In genomic region chr9:137295313-137296213, GRCh38 we compare ENCODE assay signal across 8 cellular contexts. TPM values are rescaled to one million over a fixed set of nuclear protein-coding genes. Genes with fewer than 3 reads are reported as not detected.
A peak's percentile ranks its signal among the peaks of the same experiment; 100 is the strongest.
DNase-seq lines count a peak whose midpoint lies in the region; ATAC-seq and TF ChIP-seq lines count a peak whose summit lies in the region.

No MANE protein-coding gene starts in this region.

- ATAC-seq in HG03097 (IDR thresholded peaks at IDR 0.05; ENCODE audit: low FRiP score, unreplicated experiment): no peak

- H3K4me3 ChIP-seq in esophagus squamous epithelium: peak overlapping the region; percentile 29 to 71 (median 50)
- H3K4me3 ChIP-seq in osteoblast (ENCODE audit: insufficient read depth, low read length): no peak overlapping the region

- H3K27ac ChIP-seq in esophagus squamous epithelium (peak overlapping the region; percentile 56 to 85 (median 76)), osteoblast (ENCODE audit: low read depth, low read length) (no peak overlapping the region)

- peak overlapping the region; percentile 51 for H3K4me2 ChIP-seq in osteoblast (ENCODE audit: insufficient read depth, low read length)

- no peaks in the 10 kb centered on the region for H3K79me2 ChIP-seq in osteoblast (ENCODE audit: insufficient read depth, low read length)

- H3K4me1 ChIP-seq in esophagus squamous epithelium: peaks cover 29 to 71% (median 32%) of the 10 kb centered on the region in 3 donors
- peaks cover 4% of the 10 kb centered on the region for H3K4me1 ChIP-seq in osteoblast (ENCODE audit: insufficient read depth, low read length)

- DNase-seq in NCI-H1105 (lab: John Stamatoyannopoulos, UW) (peak; percentile 44), NCI-H1105 treated with DMSO at 0.1 percent for 48 hours (lab: John Stamatoyannopoulos, UW) (no peak), HuH-7.5 (ENCODE audit: low spot score) (peak; percentile 95), esophagus squamous epithelium (lab: John Stamatoyannopoulos, UW) (no peak), osteoblast (ENCODE audit: insufficient read length, low spot score, missing footprints) (peak; percentile 99), hippocampal formation (lab: John Stamatoyannopoulos, UW) (no peak)
- DNase-seq in activated CD8-positive, alpha-beta memory T cell treated with anti-CD3 and anti-CD28 coated beads, Interleukin-2, amount 50 U/mL, for 48 hours: peak; percentile 84

- TF ChIP-seq CTCF in esophagus squamous epithelium (IDR thresholded peaks at IDR 0.05) (peak; percentile 9 to 94 (median 84)), osteoblast (IDR thresholded peaks at IDR 0.05; ENCODE audit: extremely low read depth, low read depth, low read length) (peak; percentile 14)

- peaks cover 0 to 7% (median 5%) of the 10 kb centered on the region in 3 donors for H3K9me3 ChIP-seq in esophagus squamous epithelium
- H3K9me3 ChIP-seq in osteoblast (ENCODE audit: low read depth, low read length): peaks cover 3% of the 10 kb centered on the region

- TF ChIP-seq POLR2A in esophagus squamous epithelium (IDR thresholded peaks at IDR 0.05): no peak

- H3K27me3 ChIP-seq in esophagus squamous epithelium (peaks cover 0 to 86% (median 4%) of the 10 kb centered on the region in 4 donors), osteoblast (ENCODE audit: insufficient read depth, low read length) (peaks cover 51% of the 10 kb centered on the region)

- no CpG with 5 or more reads among the region's 120 CpGs for WGBS in esophagus squamous epithelium, 2 donors

- H2AFZ ChIP-seq in osteoblast (ENCODE audit: low read length): no peak overlapping the region

- H3K36me3 ChIP-seq in esophagus squamous epithelium (peaks cover 0 to 15% (median 0%) of the 10 kb centered on the region in 3 donors), osteoblast (ENCODE audit: insufficient read depth, low read length) (no peaks in the 10 kb centered on the region)

- intact Hi-C loops in esophagus squamous epithelium (cut with DNase I): loop anchor here (5.0 to 10.0 kb wide), 2 partner anchors 112 to 139 kb away; no protein-coding TSS in a partner anchor

- H4K20me1 ChIP-seq in osteoblast (ENCODE audit: insufficient read depth, low read length): peaks cover 3% of the 10 kb centered on the region

RNA-seq across cellular contexts. Expression of gene NRARP, which starts 6.5 kb away (rescaled TPM):
- total RNA-seq in esophagus squamous epithelium (10 to 100 TPM; 19.6 to 33.9 (median 27.5) TPM), osteoblast (under 0.01 TPM in 2 replicates)

RNA-seq across cellular contexts. Expression of gene TOR4A, which starts 18.0 kb away (rescaled TPM):
- total RNA-seq in esophagus squamous epithelium: 10 to 100 TPM in 3 of 4 donors, 1 to 10 TPM in 1; 8.8 to 17.5 (median 13.5) TPM
- total RNA-seq in osteoblast: 0.29 and 2.5 TPM in 2 replicates

RNA-seq across cellular contexts. Expression of gene NELFB, which starts 40.4 kb away (rescaled TPM):
- 10 to 100 TPM; 26.1 to 41.4 (median 35.2) TPM for total RNA-seq in esophagus squamous epithelium
- total RNA-seq in osteoblast: 46.0 and 47.4 TPM in 2 replicates

RNA-seq across cellular contexts. Expression of gene STPG3, which starts 44.5 kb away (rescaled TPM):
- not detected for total RNA-seq in esophagus squamous epithelium
- 0.36 TPM in 1 of 2 replicates, not detected in the other for total RNA-seq in osteoblast

RNA-seq across cellular contexts. Expression of gene TUBB4B, which starts 54.5 kb away (rescaled TPM):
- total RNA-seq in esophagus squamous epithelium (100 to 1,000 TPM; 367 to 753 (median 540) TPM), osteoblast (67.7 and 74.0 TPM in 2 replicates)

Comparison
In these comparisons a context has a peak if more than half of its experiments do, and no peak if none do; other contexts are left out.
1. DNase-seq: peak in NCI-H1105 (single experiment), HuH-7.5 (single experiment), activated CD8-positive, alpha-beta memory T cell treated with anti-CD3 and anti-CD28 coated beads, Interleukin-2, amount 50 U/mL, for 48 hours (single experiment) and osteoblast (single experiment); none in NCI-H1105 treated with DMSO at 0.1 percent for 48 hours (single experiment), esophagus squamous epithelium (single experiment) and hippocampal formation (0 of 2).
2. RNA of gene NRARP, which starts 6.5 kb away (total RNA-seq): 19.6 to 33.9 TPM in esophagus squamous epithelium; under 0.01 TPM in osteoblast; every median in the first group is over 10 times any median in the second.